In genomic region chrX:65668362-65669310, GRCh38 we compare ENCODE assay signal across 8 cellular contexts. TPM values are rescaled to one million over a fixed set of nuclear protein-coding genes. Genes with fewer than 3 reads are reported as not detected.
DNase-seq lines count a peak whose midpoint lies in the region; ATAC-seq and TF ChIP-seq lines count a peak whose summit lies in the region.

No MANE protein-coding gene starts in this region.

- TF ChIP-seq CTCF in GM13976 (IDR thresholded peaks at IDR 0.05; ENCODE audit: borderline replicate concordance, control extremely low read depth, extremely low read depth, insufficient read depth, missing control alignments) (no peak), SK-N-SH (IDR thresholded peaks at IDR 0.05) (no peak), cardiac muscle cell (IDR thresholded peaks at IDR 0.05; ENCODE audit: low read depth, low read length) (no peak)

- POLR2A ChIA-PET in SK-N-SH (lab: Yijun Ruan, JAX) = no interaction called here
- POLR2A ChIA-PET in activated naive CD8-positive, alpha-beta T cell treated with anti-CD3 and anti-CD28 coated beads, Interleukin-2, amount 10 ng/mL, durations not matched to agents 7 days and 5 days (lab: Charles Lee) = interaction anchor here (0.8 to 2.9 kb wide), 9 partner anchors 10 to 346 kb away, joined by 3 to 28 read pairs (median 5); no protein-coding TSS in a partner anchor

- H3K27ac ChIP-seq in SK-N-SH (ENCODE audit: low read depth in 2 of 2, low read length in 1 of 2) (peak overlapping the region; percentile 64 to 87), cardiac muscle cell (peak overlapping the region; percentile 64)

- ATAC-seq in HG03460 (IDR thresholded peaks at IDR 0.05; ENCODE audit: unreplicated experiment) (peak; percentile 44), HG03520 (IDR thresholded peaks at IDR 0.05; ENCODE audit: unreplicated experiment) (no peak)
- ATAC-seq in activated naive CD8-positive, alpha-beta T cell treated with anti-CD3 and anti-CD28 coated beads, Interleukin-2, amount 10 ng/mL, durations not matched to agents 7 days and 5 days (ENCODE audit: low read depth) = peak; percentile 51

- H3K36me3 Mint-ChIP-seq in activated naive CD8-positive, alpha-beta T cell treated with anti-CD3 and anti-CD28 coated beads, Interleukin-2, amount 10 ng/mL, durations not matched to agents 7 days and 5 days = peaks cover 32% of the 10 kb centered on the region

- peaks cover 24% of the 10 kb centered on the region for H4K20me1 ChIP-seq in SK-N-SH (ENCODE audit: insufficient read depth)

- H3K4me3 ChIP-seq in SK-N-SH (ENCODE audit: low read depth in 2 of 2, low read length in 1 of 2) (peak overlapping the region; percentile 58 to 71), cardiac muscle cell (peak overlapping the region; percentile 50)

- no peaks in the 10 kb centered on the region for H3K36me3 ChIP-seq in SK-N-SH (replicated peaks in 1 of 2; ENCODE audit: control insufficient read depth in 1 of 2, insufficient read depth in 2 of 2, low read length in 1 of 2)
- H3K36me3 ChIP-seq in cardiac muscle cell = no peaks in the 10 kb centered on the region

- H3K9me2 ChIP-seq in SK-N-SH = no peaks in the 10 kb centered on the region

- peak; percentile 23 for DNase-seq in GM13976 (ENCODE audit: low spot score)
- DNase-seq in SK-N-SH = peak; percentile 27
- peak; percentile 55 for DNase-seq in activated naive CD8-positive, alpha-beta T cell treated with anti-CD3 and anti-CD28 coated beads, Interleukin-2, amount 10 ng/mL, durations not matched to agents 7 days and 5 days
- DNase-seq in cardiac muscle cell (ENCODE audit: low read depth in 1 of 2, low spot score in 1 of 2) = peak; percentile 28 to 79
- peak; percentile 90 for DNase-seq in posterior vena cava (ENCODE audit: low spot score)
- DNase-seq in NCI-H1048 (lab: John Stamatoyannopoulos, UW) = no peak

- CTCF ChIA-PET in SK-N-SH (lab: Yijun Ruan, JAX) = no interaction called here

- H3K9me3 ChIP-seq in SK-N-SH (no peaks in the 10 kb centered on the region), cardiac muscle cell (ENCODE audit: low read depth) (no peaks in the 10 kb centered on the region)

- in situ Hi-C loops in GM13976 (cut with MboI; ENCODE audit: low sequenced_read_pairs, unreplicated experiment) = no loop called here

- peak overlapping the region; percentile 94 for H3K4me3 Mint-ChIP-seq in activated naive CD8-positive, alpha-beta T cell treated with anti-CD3 and anti-CD28 coated beads, Interleukin-2, amount 10 ng/mL, durations not matched to agents 7 days and 5 days

- no peak for TF ChIP-seq RAD21 in SK-N-SH (IDR thresholded peaks at IDR 0.05; ENCODE audit: low read length)

- no peaks in the 10 kb centered on the region for H3K27me3 ChIP-seq in SK-N-SH (ENCODE audit: insufficient read depth)
- H3K27me3 ChIP-seq in cardiac muscle cell = no peaks in the 10 kb centered on the region

- H3K79me2 ChIP-seq in SK-N-SH (ENCODE audit: insufficient read depth) = peaks cover 61% of the 10 kb centered on the region

- H3K9ac ChIP-seq in SK-N-SH = peak overlapping the region; percentile 91

- H3K27me3 Mint-ChIP-seq in activated naive CD8-positive, alpha-beta T cell treated with anti-CD3 and anti-CD28 coated beads, Interleukin-2, amount 10 ng/mL, durations not matched to agents 7 days and 5 days = no peaks in the 10 kb centered on the region

- H3K4me1 ChIP-seq in SK-N-SH (ENCODE audit: control insufficient read depth in 1 of 2, insufficient read depth in 2 of 2, low read depth in 1 of 2, low read length in 1 of 2) (peaks cover 0 to 7% of the 10 kb centered on the region in 2 experiments; a peak in 2 of 4 replicates), cardiac muscle cell (ENCODE audit: low read depth) (no peaks in the 10 kb centered on the region)

- H3K4me1 Mint-ChIP-seq in activated naive CD8-positive, alpha-beta T cell treated with anti-CD3 and anti-CD28 coated beads, Interleukin-2, amount 10 ng/mL, durations not matched to agents 7 days and 5 days = peaks cover 31% of the 10 kb centered on the region

- peaks cover 4% of the 10 kb centered on the region for H3F3A ChIP-seq in SK-N-SH (replicated peaks; ENCODE audit: insufficient read depth)

- H2AFZ ChIP-seq in SK-N-SH (ENCODE audit: low read depth) = no peak overlapping the region

- no peak for TF ChIP-seq EP300 in SK-N-SH (IDR thresholded peaks at IDR 0.05; ENCODE audit: borderline replicate concordance in 1 of 2, low read depth in 1 of 2, low read length in 1 of 2)

- intact Hi-C loops in posterior vena cava (cut with DNase I) = no loop called here

- 2% methylated on average over 13 of the region's 13 CpGs for whole genome bisulfite sequencing in SK-N-SH (ENCODE audit: low lambda C conversion rate)

- peak overlapping the region; percentile 93 for H3K27ac Mint-ChIP-seq in activated naive CD8-positive, alpha-beta T cell treated with anti-CD3 and anti-CD28 coated beads, Interleukin-2, amount 10 ng/mL, durations not matched to agents 7 days and 5 days

- no peaks in the 10 kb centered on the region for H3K9me3 Mint-ChIP-seq in activated naive CD8-positive, alpha-beta T cell treated with anti-CD3 and anti-CD28 coated beads, Interleukin-2, amount 10 ng/mL, durations not matched to agents 7 days and 5 days

- H3K4me2 ChIP-seq in SK-N-SH = peak overlapping the region; percentile 71

TF ChIP-seq in SK-N-SH, 30 proteins besides CTCF, POLR2A, EP300 and RAD21 (continues in another document):
- TF ChIP-seq FOXM1 (IDR thresholded peaks at IDR 0.05; ENCODE audit: low read depth) (no peak), GATA2 (CRISPR knock-in tag; IDR thresholded peaks at IDR 0.05) (no peak), NRF1 (IDR thresholded peaks at IDR 0.05; ENCODE audit: low read depth, low read length) (no peak), GABPA (IDR thresholded peaks at IDR 0.05; ENCODE audit: low read depth) (0 out of 2 replicates have a peak, but pooled peaks have one; percentile 26), MEF2A (IDR thresholded peaks at IDR 0.05; ENCODE audit: borderline replicate concordance, low read depth) (no peak), NFIC (IDR thresholded peaks at IDR 0.05; ENCODE audit: borderline replicate concordance) (no peak), POLR2AphosphoS5 (IDR thresholded peaks at IDR 0.05; ENCODE audit: low read depth, low read length) (no peak), USF2 (IDR thresholded peaks at IDR 0.05; ENCODE audit: borderline replicate concordance, low read depth, low read length) (no peak), TCF12 (IDR thresholded peaks at IDR 0.05) (0 out of 2 replicates have a peak, but pooled peaks have one; percentile 11), YY1 (IDR thresholded peaks at IDR 0.05; ENCODE audit: low read depth) (no peak), MAX (IDR thresholded peaks at IDR 0.05; ENCODE audit: low read depth) (no peak), ELF1 (IDR thresholded peaks at IDR 0.05) (no peak), MXI1 (IDR thresholded peaks at IDR 0.05; ENCODE audit: low read depth, low read length) (no peak), TAF1 (IDR thresholded peaks at IDR 0.05; ENCODE audit: borderline replicate concordance, low read depth, low read length) (peak; percentile 47; the same call in 1 of the 2 replicates), FOXJ3 (CRISPR knock-in tag; IDR thresholded peaks at IDR 0.05) (no peak), RFX5 (IDR thresholded peaks at IDR 0.05; ENCODE audit: low read length) (no peak), FOSL2 (IDR thresholded peaks at IDR 0.05; ENCODE audit: borderline replicate concordance, low read depth) (no peak)
- TF ChIP-seq, protein P1, sequence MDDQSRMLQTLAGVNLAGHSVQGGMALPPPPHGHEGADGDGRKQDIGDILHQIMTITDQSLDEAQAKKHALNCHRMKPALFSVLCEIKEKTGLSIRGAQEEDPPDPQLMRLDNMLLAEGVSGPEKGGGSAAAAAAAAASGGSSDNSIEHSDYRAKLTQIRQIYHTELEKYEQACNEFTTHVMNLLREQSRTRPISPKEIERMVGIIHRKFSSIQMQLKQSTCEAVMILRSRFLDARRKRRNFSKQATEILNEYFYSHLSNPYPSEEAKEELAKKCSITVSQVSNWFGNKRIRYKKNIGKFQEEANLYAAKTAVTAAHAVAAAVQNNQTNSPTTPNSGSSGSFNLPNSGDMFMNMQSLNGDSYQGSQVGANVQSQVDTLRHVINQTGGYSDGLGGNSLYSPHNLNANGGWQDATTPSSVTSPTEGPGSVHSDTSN (IDR thresholded peaks at IDR 0.05) = no peak
- TF ChIP-seq, protein P2, sequence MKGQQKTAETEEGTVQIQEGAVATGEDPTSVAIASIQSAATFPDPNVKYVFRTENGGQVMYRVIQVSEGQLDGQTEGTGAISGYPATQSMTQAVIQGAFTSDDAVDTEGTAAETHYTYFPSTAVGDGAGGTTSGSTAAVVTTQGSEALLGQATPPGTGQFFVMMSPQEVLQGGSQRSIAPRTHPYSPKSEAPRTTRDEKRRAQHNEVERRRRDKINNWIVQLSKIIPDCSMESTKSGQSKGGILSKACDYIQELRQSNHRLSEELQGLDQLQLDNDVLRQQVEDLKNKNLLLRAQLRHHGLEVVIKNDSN (IDR thresholded peaks at IDR 0.05; ENCODE audit: borderline replicate concordance, low read depth) = no peak

RNA-seq across cellular contexts. Expression of gene MSN, which starts 1.2 kb away (rescaled TPM):
- polyA plus RNA-seq in SK-N-SH (2012; rRNA removed) = 189 and 226 TPM in 2 replicates
- polyA plus RNA-seq in SK-N-SH (2012; cell fraction: cytosol; rRNA removed) = 139 and 159 TPM in 2 replicates
- 133 and 207 TPM in 2 replicates for polyA plus RNA-seq in SK-N-SH (2012; cell fraction: nucleus; rRNA removed)
- total RNA-seq in activated naive CD8-positive, alpha-beta T cell treated with anti-CD3 and anti-CD28 coated beads, Interleukin-2, amount 10 ng/mL, durations not matched to agents 7 days and 5 days = 100 to 1,000 TPM; 483 to 487 TPM
- total RNA-seq in cardiac muscle cell = 47.1 and 75.9 TPM in 2 replicates
- 57.3 and 103 TPM in 2 replicates for polyA plus RNA-seq in cardiac muscle cell
- 100 to 1,000 TPM; 342 to 478 TPM for total RNA-seq in posterior vena cava
